In genomic region chr4:82798168-82799005, GRCh38 we compare ENCODE assay signal across 8 cellular contexts. TPM values are rescaled to one million over a fixed set of nuclear protein-coding genes. Genes with fewer than 3 reads are reported as not detected.
DNase-seq lines count a peak whose midpoint lies in the region; TF ChIP-seq lines count a peak whose summit lies in the region.

Gene SCD5, minus strand, starts transcription at chr4:82798796. Its CDS starts 259 bp downstream, at chr4:82798537.

- H3K27me3 Mint-ChIP-seq in immature natural killer cell (ENCODE audit: low read depth in 3 of 3): peaks cover 4 to 7% (median 6%) of the 10 kb centered on the region in 3 donors

- H3K4me3 ChIP-seq in GM12865 (ENCODE audit: low read depth, low read length) (peak within 1 kb of the TSS; percentile 76), HFF-Myc (replicated peaks; ENCODE audit: low read depth, low read length) (peak within 1 kb of the TSS; percentile 61), NB4 (ENCODE audit: low read depth, low read length) (peak within 1 kb of the TSS; percentile 23), cardiac fibroblast (replicated peaks in 1 of 2; ENCODE audit: low read depth in 2 of 2, low read length in 2 of 2) (peak within 1 kb of the TSS; percentile 71 to 72), skin epidermis (peak within 1 kb of the TSS; percentile 53 to 76 (median 73))

- H3K27ac ChIP-seq in skin epidermis: peak within 1 kb of the TSS in 16 of 21 experiments; percentile 2 to 70 (median 45)

- DNase-seq in GM12865 (ENCODE audit: low read depth) (peak; percentile 84), HFF-Myc (ENCODE audit: extremely low read depth, low read depth) (no peak), NB4 (ENCODE audit: low read depth) (peak; percentile 76), UCSD-AML1 (lab: John Stamatoyannopoulos, UW; ENCODE audit: unreplicated experiment) (peak; percentile 47), cardiac fibroblast (ENCODE audit: low read depth in 2 of 2) (peak; percentile 78 to 90), immature natural killer cell (peak; percentile 71 to 79 (median 74)), T-helper 9 cell (no peak)

- H3K27ac Mint-ChIP-seq in immature natural killer cell: peak within 1 kb of the TSS in 5 of 6 donors; percentile 15 to 83 (median 31)

- no peaks in the 10 kb centered on the region for H3K36me3 Mint-ChIP-seq in immature natural killer cell

- H3K4me3 Mint-ChIP-seq in immature natural killer cell: peak within 1 kb of the TSS; percentile 87 to 91 (median 89)

- no peak for TF ChIP-seq POLR2A in NB4 (IDR thresholded peaks at IDR 0.05; ENCODE audit: extremely low read depth, insufficient read length)

- no peaks in the 10 kb centered on the region for H3K9me3 Mint-ChIP-seq in immature natural killer cell

- TF ChIP-seq CTCF in GM12865 (IDR thresholded peaks at IDR 0.05; ENCODE audit: insufficient read depth, low read depth, low read length, missing control alignments) (no peak), HFF-Myc (IDR thresholded peaks at IDR 0.05; ENCODE audit: low read depth, low read length, missing control alignments) (no peak), NB4 (IDR thresholded peaks at IDR 0.05; ENCODE audit: low read depth, low read length) (no peak), cardiac fibroblast (IDR thresholded peaks at IDR 0.05; ENCODE audit: low read depth, low read length) (no peak)

- H3K4me1 Mint-ChIP-seq in immature natural killer cell: peaks cover 22 to 24% of the 10 kb centered on the region in 2 donors

RNA-seq across cellular contexts. Expression of gene SCD5, which starts in this region (rescaled TPM):
- polyA plus RNA-seq in immature natural killer cell: 10 to 100 TPM in 2 of 3 donors, 1 to 10 TPM in 1; 4.6 to 16.1 (median 11.3) TPM

Comparison
In these comparisons a context has a peak if more than half of its experiments do, and no peak if none do; other contexts are left out.
1. DNase-seq: peak in GM12865 (single experiment), NB4 (single experiment), UCSD-AML1 (single experiment), cardiac fibroblast (2 of 2) and immature natural killer cell (3 of 3); none in HFF-Myc (single experiment) and T-helper 9 cell (single experiment).
2. H3K4me3 ChIP-seq: peak in every context shown above with its lines; median percentile 76 in GM12865; 73 in skin epidermis; 72 in cardiac fibroblast; 61 in HFF-Myc; 23 in NB4.